9 cellular contexts compared by ENCODE assay signal in the genomic region with DNA sequence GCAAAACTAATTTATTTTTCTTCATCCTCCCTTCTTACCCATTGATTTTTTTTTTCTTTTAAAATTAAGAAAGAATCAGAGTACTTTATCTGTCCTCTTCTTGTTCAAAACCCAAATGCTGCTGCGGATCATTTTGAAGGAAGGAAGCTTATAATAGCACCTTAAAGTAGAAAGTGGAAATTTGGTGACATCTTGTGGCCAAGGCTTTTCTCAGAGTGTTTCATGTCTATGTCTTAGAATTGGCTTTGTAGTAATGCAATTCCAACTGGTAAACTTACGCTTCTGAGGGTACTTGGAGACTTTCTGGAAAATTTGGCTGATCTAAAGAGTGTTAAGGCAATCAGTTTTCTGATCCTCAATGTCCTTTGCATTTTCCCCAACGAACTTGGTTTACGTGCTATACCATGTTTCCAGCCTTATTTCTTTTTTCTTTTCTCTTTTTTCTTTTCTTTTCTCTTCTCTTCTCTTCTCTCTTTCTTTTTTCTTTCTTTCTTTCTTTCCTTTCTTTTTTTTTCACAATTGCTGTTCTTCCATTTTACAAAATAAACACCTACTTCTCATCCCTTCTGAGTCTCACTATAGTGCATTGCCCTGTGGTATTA. TPM values are rescaled to one million over a fixed set of nuclear protein-coding genes. Genes with fewer than 3 reads are reported as not detected.
DNase-seq lines count a peak whose midpoint lies in the region; ATAC-seq and TF ChIP-seq lines count a peak whose summit lies in the region.
"Had no signal": no experiment of that assay in that cellular context is flagged by ENCODE, and none has a peak within 500 bp of the region (broad histone marks: within the 10 kb centered on the region; RNA-seq: fewer than 3 reads in every experiment).

No MANE protein-coding gene starts in this region.

- H3K27me3 Mint-ChIP-seq in natural killer cell (ENCODE audit: low read depth in 2 of 2) = peaks cover 8 to 17% of the 10 kb centered on the region in 2 donors
- H3K27me3 Mint-ChIP-seq in natural killer cell treated with Interleukin-12 subunit alpha and Interleukin-12 subunit beta and Interleukin-15 and Interleukin-18, amount 100 ng/mL, for 72 hours = peaks cover 7% of the 10 kb centered on the region in 2 donors
- H3K27me3 Mint-ChIP-seq in activated T-helper 1 cell treated with anti-CD3 and anti-CD28 coated beads, Interleukin-12 subunit alpha, Interleukin-12 subunit beta, Interleukin-2, Interleukin-4 antibody, amounts not matched to agents 30 ng/mL and 10 ng/mL and 1 ng/mL, durations not matched to agents 14 hours and 24 hours and 36 hours (ENCODE audit: insufficient read depth) = peaks cover 16% of the 10 kb centered on the region
- H3K27me3 Mint-ChIP-seq: IgD-negative memory B cell had no signal

- no peak overlapping the region for H3K4me3 Mint-ChIP-seq in natural killer cell
- H3K4me3 Mint-ChIP-seq in natural killer cell treated with Interleukin-12 subunit alpha and Interleukin-12 subunit beta and Interleukin-15 and Interleukin-18, amount 100 ng/mL, for 72 hours = no peak overlapping the region
- no peak overlapping the region for H3K4me3 Mint-ChIP-seq in activated T-helper 1 cell treated with anti-CD3 and anti-CD28 coated beads, Interleukin-12 subunit alpha, Interleukin-12 subunit beta, Interleukin-2, Interleukin-4 antibody, amounts not matched to agents 30 ng/mL and 10 ng/mL and 1 ng/mL, durations not matched to agents 14 hours and 24 hours and 36 hours
- H3K4me3 Mint-ChIP-seq: IgD-negative memory B cell had no signal

- H3K27ac Mint-ChIP-seq in natural killer cell = no peak overlapping the region
- no peak overlapping the region for H3K27ac Mint-ChIP-seq in natural killer cell treated with Interleukin-12 subunit alpha and Interleukin-12 subunit beta and Interleukin-15 and Interleukin-18, amount 100 ng/mL, for 72 hours
- H3K27ac Mint-ChIP-seq in activated T-helper 1 cell treated with anti-CD3 and anti-CD28 coated beads, Interleukin-12 subunit alpha, Interleukin-12 subunit beta, Interleukin-2, Interleukin-4 antibody, amounts not matched to agents 30 ng/mL and 10 ng/mL and 1 ng/mL, durations not matched to agents 14 hours and 24 hours and 36 hours = no peak overlapping the region
- H3K27ac Mint-ChIP-seq: IgD-negative memory B cell had no signal

- TF ChIP-seq CTCF in natural killer cell (IDR thresholded peaks at IDR 0.05) = peak; percentile 63

- H3K4me1 Mint-ChIP-seq in natural killer cell = no peaks in the 10 kb centered on the region
- peaks cover 0 to 6% of the 10 kb centered on the region in 2 donors for H3K4me1 Mint-ChIP-seq in natural killer cell treated with Interleukin-12 subunit alpha and Interleukin-12 subunit beta and Interleukin-15 and Interleukin-18, amount 100 ng/mL, for 72 hours (ENCODE audit: low read depth in 2 of 2)
- H3K4me1 Mint-ChIP-seq in activated T-helper 1 cell treated with anti-CD3 and anti-CD28 coated beads, Interleukin-12 subunit alpha, Interleukin-12 subunit beta, Interleukin-2, Interleukin-4 antibody, amounts not matched to agents 30 ng/mL and 10 ng/mL and 1 ng/mL, durations not matched to agents 14 hours and 24 hours and 36 hours (ENCODE audit: low read depth) = no peaks in the 10 kb centered on the region

- ATAC-seq in natural killer cell (peak in 2 of 3 donors; percentile 40 to 63), GM21526 (IDR thresholded peaks at IDR 0.05; ENCODE audit: low FRiP score, unreplicated experiment) (peak; percentile 89)
- ATAC-seq in natural killer cell treated with Interleukin-12 subunit alpha and Interleukin-12 subunit beta and Interleukin-15 and Interleukin-18, amount 100 ng/mL, for 72 hours = no peak

- no peaks in the 10 kb centered on the region for H3K36me3 Mint-ChIP-seq in natural killer cell
- H3K36me3 Mint-ChIP-seq in natural killer cell treated with Interleukin-12 subunit alpha and Interleukin-12 subunit beta and Interleukin-15 and Interleukin-18, amount 100 ng/mL, for 72 hours = peaks cover 4% of the 10 kb centered on the region
- H3K36me3 Mint-ChIP-seq in activated T-helper 1 cell treated with anti-CD3 and anti-CD28 coated beads, Interleukin-12 subunit alpha, Interleukin-12 subunit beta, Interleukin-2, Interleukin-4 antibody, amounts not matched to agents 30 ng/mL and 10 ng/mL and 1 ng/mL, durations not matched to agents 14 hours and 24 hours and 36 hours (ENCODE audit: low read depth) = no peaks in the 10 kb centered on the region

- DNase-seq in natural killer cell = no peak
- DNase-seq in natural killer cell treated with Interleukin-12 subunit alpha and Interleukin-12 subunit beta and Interleukin-15 and Interleukin-18, amount 100 ng/mL, for 72 hours (ENCODE audit: low spot score) = no peak
- DNase-seq in HT-29 (ENCODE audit: low spot score) = peak; percentile 23
- peak; percentile 26 for DNase-seq in activated CD4-positive, alpha-beta T cell treated with anti-CD3 and anti-CD28 coated beads for 48 hours
- DNase-seq in left kidney (ENCODE audit: low read depth, low spot score) = peak; percentile 67
- no peak for DNase-seq in activated T-helper 1 cell treated with anti-CD3 and anti-CD28 coated beads, Interleukin-12 subunit alpha, Interleukin-12 subunit beta, Interleukin-2, Interleukin-4 antibody, amounts not matched to agents 30 ng/mL and 10 ng/mL and 1 ng/mL, durations not matched to agents 14 hours and 24 hours and 36 hours (ENCODE audit: low spot score)
- no peak for DNase-seq in T-helper 9 cell

- intact Hi-C loops in natural killer cell (cut with micrococcal nuclease) = loop anchor here (1.0 to 2.0 kb wide), 3 partner anchors 410 to 882 kb away; no protein-coding TSS in a partner anchor
- intact Hi-C loops in activated T-helper 1 cell treated with anti-CD3 and anti-CD28 coated beads, Interleukin-12 subunit alpha, Interleukin-12 subunit beta, Interleukin-2, Interleukin-4 antibody, amounts not matched to agents 30 ng/mL and 10 ng/mL and 1 ng/mL, durations not matched to agents 14 hours and 24 hours and 36 hours (cut with micrococcal nuclease) = loop anchor here (1.0 to 2.0 kb wide), 7 partner anchors 29 to 830 kb away; a partner anchor contains a TSS

- peaks cover 0 to 8% of the 10 kb centered on the region in 2 donors for H3K9me3 Mint-ChIP-seq in natural killer cell
- H3K9me3 Mint-ChIP-seq in natural killer cell treated with Interleukin-12 subunit alpha and Interleukin-12 subunit beta and Interleukin-15 and Interleukin-18, amount 100 ng/mL, for 72 hours = no peaks in the 10 kb centered on the region
- no peaks in the 10 kb centered on the region for H3K9me3 Mint-ChIP-seq in activated T-helper 1 cell treated with anti-CD3 and anti-CD28 coated beads, Interleukin-12 subunit alpha, Interleukin-12 subunit beta, Interleukin-2, Interleukin-4 antibody, amounts not matched to agents 30 ng/mL and 10 ng/mL and 1 ng/mL, durations not matched to agents 14 hours and 24 hours and 36 hours

RNA-seq across cellular contexts. Expression of a gene that starts 30.7 kb away (rescaled TPM):
- total RNA-seq in natural killer cell = 10 to 100 TPM; 52.5 to 60.4 (median 54.7) TPM
- 10 to 100 TPM; 22.5 to 35.1 TPM for total RNA-seq in natural killer cell treated with Interleukin-12 subunit alpha and Interleukin-12 subunit beta and Interleukin-15 and Interleukin-18, amount 100 ng/mL, for 72 hours
- total RNA-seq in HT-29 (2014; rRNA removed; shearing (Covaris generic)) = 3.1 and 3.3 TPM in 2 replicates
- total RNA-seq in activated T-helper 1 cell treated with anti-CD3 and anti-CD28 coated beads, Interleukin-12 subunit alpha, Interleukin-12 subunit beta, Interleukin-2, Interleukin-4 antibody, amounts not matched to agents 30 ng/mL and 10 ng/mL and 1 ng/mL, durations not matched to agents 14 hours and 24 hours and 36 hours = 21.5 and 23.7 TPM in 2 replicates

Comparison
In these comparisons a context has a peak if more than half of its experiments do, and no peak if none do; other contexts are left out.
1. ATAC-seq: peak in natural killer cell (2 of 3) and GM21526 (single experiment); none in natural killer cell treated with Interleukin-12 subunit alpha and Interleukin-12 subunit beta and Interleukin-15 and Interleukin-18, amount 100 ng/mL, for 72 hours (0 of 2).
2. DNase-seq: peak in HT-29 (single experiment), activated CD4-positive, alpha-beta T cell treated with anti-CD3 and anti-CD28 coated beads for 48 hours (single experiment) and left kidney (single experiment); none in natural killer cell (single experiment), natural killer cell treated with Interleukin-12 subunit alpha and Interleukin-12 subunit beta and Interleukin-15 and Interleukin-18, amount 100 ng/mL, for 72 hours (single experiment), activated T-helper 1 cell treated with anti-CD3 and anti-CD28 coated beads, Interleukin-12 subunit alpha, Interleukin-12 subunit beta, Interleukin-2, Interleukin-4 antibody, amounts not matched to agents 30 ng/mL and 10 ng/mL and 1 ng/mL, durations not matched to agents 14 hours and 24 hours and 36 hours (single experiment) and T-helper 9 cell (single experiment).